Comparison of ENCODE assay signal across 9 cellular contexts in the genomic region with DNA sequence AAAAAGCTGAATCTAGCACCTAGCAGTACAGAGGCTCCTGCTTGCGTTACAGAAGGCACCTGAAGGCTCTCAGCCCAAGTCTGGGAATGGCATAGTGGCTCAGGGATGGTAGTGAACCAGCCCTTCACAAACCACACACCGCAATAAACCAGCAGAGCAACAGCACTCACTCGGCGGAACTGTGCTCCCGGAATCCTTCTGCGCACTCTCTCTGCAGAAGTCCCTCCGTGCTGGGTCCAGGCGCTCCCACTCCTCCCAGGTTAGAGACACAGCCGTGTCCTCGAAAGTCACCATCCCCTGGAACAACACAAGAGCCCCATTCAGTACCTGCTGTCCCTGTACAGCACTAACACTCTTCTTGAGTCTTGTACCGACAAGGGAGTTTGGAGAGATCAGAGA. TPM values are rescaled to one million over a fixed set of nuclear protein-coding genes. Genes with fewer than 3 reads are reported as not detected.
DNase-seq lines count a peak whose midpoint lies in the region; ATAC-seq and TF ChIP-seq lines count a peak whose summit lies in the region.
"Had no signal": no experiment of that assay in that cellular context is flagged by ENCODE, and none has a peak within 500 bp of the region (broad histone marks: within the 10 kb centered on the region; RNA-seq: fewer than 3 reads in every experiment).

No MANE protein-coding gene starts in this region.

- H3K27ac Mint-ChIP-seq in Calu3 (ENCODE audit: unreplicated experiment) (no peak overlapping the region), neural progenitor cell (peak overlapping the region; percentile 36)

- ATAC-seq in GM18519 (IDR thresholded peaks at IDR 0.05; ENCODE audit: low FRiP score, unreplicated experiment) (no peak), GM21423 (IDR thresholded peaks at IDR 0.05; ENCODE audit: unreplicated experiment) (no peak), HG02571 (IDR thresholded peaks at IDR 0.05; ENCODE audit: unreplicated experiment) (no peak)

- H3K4me1 ChIP-seq in effector memory CD4-positive, alpha-beta T cell (ENCODE audit: control insufficient read depth, insufficient read depth, low read length, poor library complexity, severe bottlenecking): peaks cover 27% of the 10 kb centered on the region
- peaks cover 12% of the 10 kb centered on the region for H3K4me1 ChIP-seq in neural progenitor cell

- H3K9me3 Mint-ChIP-seq in Calu3 (ENCODE audit: low read depth, unreplicated experiment) (no peaks in the 10 kb centered on the region), neural progenitor cell (peaks cover 12% of the 10 kb centered on the region)

- DNase-seq in Calu3 (no peak), NCI-H69 (lab: John Stamatoyannopoulos, UW) (peak; percentile 9), neural progenitor cell (ENCODE audit: low spot score) (no peak), germinal center (ENCODE audit: low spot score) (no peak)
- DNase-seq in effector memory CD4-positive, alpha-beta T cell: no peak
- DNase-seq: activated effector memory CD4-positive, alpha-beta T cell treated with Interleukin-2 at 50 U/mL for 16 hours had no signal

- BruUV-seq in Calu3 (replicated peaks; lab: Mats Ljungman, UMichigan): no TSS peak

- no peaks in the 10 kb centered on the region for H3K27me3 Mint-ChIP-seq in Calu3 (ENCODE audit: unreplicated experiment)
- peaks cover under 1% of the 10 kb centered on the region for H3K27me3 Mint-ChIP-seq in neural progenitor cell (ENCODE audit: insufficient read depth, low read depth)

- peak overlapping the region; percentile 93 for H3K4me3 ChIP-seq in effector memory CD4-positive, alpha-beta T cell (ENCODE audit: insufficient read depth, low read depth, low read length, poor library complexity, severe bottlenecking)
- H3K4me3 ChIP-seq in neural progenitor cell: peak overlapping the region; percentile 84

- CTCF ChIA-PET in Calu3 (lab: Charles Lee): no interaction called here

- no peak overlapping the region for H2AFZ ChIP-seq in neural progenitor cell (replicated peaks)

- H4K20me1 ChIP-seq in neural progenitor cell (ENCODE audit: low read depth): peaks cover 20% of the 10 kb centered on the region

- H3K4me2 ChIP-seq in neural progenitor cell: peak overlapping the region; percentile 80

- H3K9me3 ChIP-seq in effector memory CD4-positive, alpha-beta T cell (ENCODE audit: control insufficient read depth, low read length): peaks cover 8% of the 10 kb centered on the region
- no peaks in the 10 kb centered on the region for H3K9me3 ChIP-seq in neural progenitor cell (ENCODE audit: low read depth)

- H3K27ac ChIP-seq in effector memory CD4-positive, alpha-beta T cell (ENCODE audit: insufficient read depth, low read length, poor library complexity, severe bottlenecking): peak overlapping the region; percentile 95
- H3K27ac ChIP-seq in neural progenitor cell: no peak overlapping the region

- H3K36me3 Mint-ChIP-seq in Calu3 (ENCODE audit: insufficient read depth, unreplicated experiment): peaks cover 45% of the 10 kb centered on the region
- peaks cover 28% of the 10 kb centered on the region for H3K36me3 Mint-ChIP-seq in neural progenitor cell

- peak overlapping the region; percentile 52 for H3K9ac ChIP-seq in neural progenitor cell

- H3K4me1 Mint-ChIP-seq in Calu3 (ENCODE audit: low read depth, unreplicated experiment) (peaks cover 9% of the 10 kb centered on the region), neural progenitor cell (peaks cover 25% of the 10 kb centered on the region)

- H3K4me3 Mint-ChIP-seq in Calu3 (ENCODE audit: low read depth, unreplicated experiment) (peak overlapping the region; percentile 88), neural progenitor cell (peak overlapping the region; percentile 100)

- peaks cover 55% of the 10 kb centered on the region for H3K79me2 ChIP-seq in neural progenitor cell (ENCODE audit: low read depth)

- intact Hi-C loops in Calu3 (cut with micrococcal nuclease; ENCODE audit: unreplicated experiment): loop anchor here (10.0 kb wide), 1 partner anchor 116 kb away; a partner anchor contains a TSS

- TF ChIP-seq CTCF in Calu3 (IDR thresholded peaks at IDR 0.05; ENCODE audit: unreplicated experiment) (no peak), neural progenitor cell (IDR thresholded peaks at IDR 0.05) (no peak)

- no peaks in the 10 kb centered on the region for H3K27me3 ChIP-seq in effector memory CD4-positive, alpha-beta T cell (replicated peaks; ENCODE audit: control insufficient read depth, insufficient read depth, low read length, poor library complexity, severe bottlenecking)
- no peaks in the 10 kb centered on the region for H3K27me3 ChIP-seq in neural progenitor cell

- peaks cover 18% of the 10 kb centered on the region for H3F3A ChIP-seq in neural progenitor cell (ENCODE audit: low read depth)

- H3K36me3 ChIP-seq in effector memory CD4-positive, alpha-beta T cell (ENCODE audit: control insufficient read depth, insufficient read depth, low read length): peaks cover 41% of the 10 kb centered on the region
- peaks cover 7% of the 10 kb centered on the region for H3K36me3 ChIP-seq in neural progenitor cell

RNA-seq across cellular contexts. Expression of a gene that starts 1.5 kb away (rescaled TPM):
- total RNA-seq in Calu3 (2022): 17.3 and 19.2 TPM in 2 replicates
- 16.8 and 22.4 TPM in 2 replicates for total RNA-seq in neural progenitor cell (ENCODE audit: low replicate concordance)

RNA-seq across cellular contexts. Expression of a gene that starts 5.9 kb away (rescaled TPM):
- total RNA-seq in Calu3 (2022) (6.1 and 6.6 TPM in 2 replicates), neural progenitor cell (ENCODE audit: low replicate concordance) (19.6 and 23.3 TPM in 2 replicates)

RNA-seq across cellular contexts. Expression of a gene that starts 25.9 kb away (rescaled TPM):
- total RNA-seq in Calu3 (2022) (17.2 and 18.9 TPM in 2 replicates), neural progenitor cell (ENCODE audit: low replicate concordance) (18.7 and 20.2 TPM in 2 replicates)

RNA-seq across cellular contexts. Expression of a gene that starts 32.6 kb away (rescaled TPM):
- total RNA-seq in Calu3 (2022) (222 and 234 TPM in 2 replicates), neural progenitor cell (ENCODE audit: low replicate concordance) (2,754 and 3,838 TPM in 2 replicates)

RNA-seq across cellular contexts. Expression of a gene that starts 53.4 kb away (rescaled TPM):
- 3.9 and 4.1 TPM in 2 replicates for total RNA-seq in Calu3 (2022)
- 14.7 and 21.1 TPM in 2 replicates for total RNA-seq in neural progenitor cell (ENCODE audit: low replicate concordance)
